In the genomic region with DNA sequence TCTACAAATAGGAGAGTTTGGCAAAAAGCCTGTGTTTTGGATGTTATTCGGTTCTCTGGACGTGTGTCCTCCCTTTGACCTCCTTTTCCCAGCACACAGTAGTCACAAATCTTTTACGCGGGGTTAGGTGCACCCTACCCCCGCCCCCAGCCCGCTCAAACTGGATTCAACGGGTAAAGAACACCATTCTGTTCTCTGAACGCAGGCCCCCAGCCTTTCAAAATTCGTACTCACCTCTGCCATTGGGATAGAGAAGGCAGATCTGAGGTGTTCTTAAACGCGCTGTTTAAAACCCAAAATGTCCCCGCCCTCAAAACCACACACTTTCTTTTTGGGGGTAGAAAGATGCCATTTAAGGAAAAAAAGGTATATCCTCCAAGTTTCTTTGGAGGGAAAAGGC, we compare ENCODE assay signal across 11 cellular contexts.
A peak's percentile ranks its signal among the peaks of the same experiment; 100 is the strongest.
DNase-seq lines count a peak whose midpoint lies in the region; ATAC-seq and TF ChIP-seq lines count a peak whose summit lies in the region.
"Had no signal": no experiment of that assay in that cellular context is flagged by ENCODE, and none has a peak within 500 bp of the region (broad histone marks: within the 10 kb centered on the region; RNA-seq: fewer than 3 reads in every experiment).

No MANE protein-coding gene starts in this region.

- DNase-seq in GM10266 (ENCODE audit: extremely low spot score): peak; percentile 25
- peak; percentile 13 for DNase-seq in T-helper 9 cell
- DNase-seq in amniotic stem cell (lab: John Stamatoyannopoulos, UW): no peak
- DNase-seq: HCEC 1CT, hypothalamus, NCI-H187 had no signal

- peak overlapping the region; percentile 74 to 80 for H3K4me3 ChIP-seq in duodenal mucosa (ENCODE audit: low read depth in 1 of 2, low read length in 2 of 2)
- H3K4me3 ChIP-seq in rectal smooth muscle tissue (ENCODE audit: low read length): peak overlapping the region; percentile 1

- H3K27me3 ChIP-seq in duodenal mucosa (ENCODE audit: control insufficient read depth in 1 of 2, insufficient read depth in 2 of 2, low read length in 2 of 2): peaks cover 38 to 63% of the 10 kb centered on the region in 2 donors
- H3K27me3 ChIP-seq in rectal smooth muscle tissue (ENCODE audit: control insufficient read depth, insufficient read depth, low read length): peaks cover 44% of the 10 kb centered on the region

- ATAC-seq in GM18907 (IDR thresholded peaks at IDR 0.05; ENCODE audit: unreplicated experiment) (no peak), HG03354 (IDR thresholded peaks at IDR 0.05; ENCODE audit: poor library complexity, severe bottlenecking, unreplicated experiment) (no peak), HG02623 (IDR thresholded peaks at IDR 0.05; ENCODE audit: unreplicated experiment) (no peak)

- H3K27ac ChIP-seq in duodenal mucosa (ENCODE audit: low read depth, low read length): no peak overlapping the region
- H3K27ac ChIP-seq in rectal smooth muscle tissue (ENCODE audit: low read depth, low read length): no peak overlapping the region

- no peaks in the 10 kb centered on the region for H3K36me3 ChIP-seq in duodenal mucosa (ENCODE audit: control insufficient read depth in 1 of 2, insufficient read depth in 2 of 2, low read length in 2 of 2)
- no peaks in the 10 kb centered on the region for H3K36me3 ChIP-seq in rectal smooth muscle tissue (ENCODE audit: control insufficient read depth, insufficient read depth, low read length)

- H3K9me3 ChIP-seq in duodenal mucosa (ENCODE audit: control insufficient read depth in 1 of 2, low read length in 2 of 2): no peaks in the 10 kb centered on the region

- TF ChIP-seq CTCF in GM10266 (IDR thresholded peaks at IDR 0.05; ENCODE audit: control insufficient read depth, insufficient read depth, low read depth, missing control alignments): no peak

- H3K9ac ChIP-seq in duodenal mucosa (ENCODE audit: low read depth in 1 of 2, low read length in 2 of 2) (no peak overlapping the region), rectal smooth muscle tissue (ENCODE audit: low read length) (no peak overlapping the region)

- H3K4me1 ChIP-seq in duodenal mucosa (ENCODE audit: control insufficient read depth in 1 of 2, insufficient read depth in 2 of 2, low read length in 2 of 2): peaks cover 17 to 23% of the 10 kb centered on the region in 2 donors
- peaks cover 3% of the 10 kb centered on the region for H3K4me1 ChIP-seq in rectal smooth muscle tissue (ENCODE audit: control insufficient read depth, insufficient read depth, low read length)
